Comparison of ENCODE assay signal across 8 cellular contexts in the genomic region with DNA sequence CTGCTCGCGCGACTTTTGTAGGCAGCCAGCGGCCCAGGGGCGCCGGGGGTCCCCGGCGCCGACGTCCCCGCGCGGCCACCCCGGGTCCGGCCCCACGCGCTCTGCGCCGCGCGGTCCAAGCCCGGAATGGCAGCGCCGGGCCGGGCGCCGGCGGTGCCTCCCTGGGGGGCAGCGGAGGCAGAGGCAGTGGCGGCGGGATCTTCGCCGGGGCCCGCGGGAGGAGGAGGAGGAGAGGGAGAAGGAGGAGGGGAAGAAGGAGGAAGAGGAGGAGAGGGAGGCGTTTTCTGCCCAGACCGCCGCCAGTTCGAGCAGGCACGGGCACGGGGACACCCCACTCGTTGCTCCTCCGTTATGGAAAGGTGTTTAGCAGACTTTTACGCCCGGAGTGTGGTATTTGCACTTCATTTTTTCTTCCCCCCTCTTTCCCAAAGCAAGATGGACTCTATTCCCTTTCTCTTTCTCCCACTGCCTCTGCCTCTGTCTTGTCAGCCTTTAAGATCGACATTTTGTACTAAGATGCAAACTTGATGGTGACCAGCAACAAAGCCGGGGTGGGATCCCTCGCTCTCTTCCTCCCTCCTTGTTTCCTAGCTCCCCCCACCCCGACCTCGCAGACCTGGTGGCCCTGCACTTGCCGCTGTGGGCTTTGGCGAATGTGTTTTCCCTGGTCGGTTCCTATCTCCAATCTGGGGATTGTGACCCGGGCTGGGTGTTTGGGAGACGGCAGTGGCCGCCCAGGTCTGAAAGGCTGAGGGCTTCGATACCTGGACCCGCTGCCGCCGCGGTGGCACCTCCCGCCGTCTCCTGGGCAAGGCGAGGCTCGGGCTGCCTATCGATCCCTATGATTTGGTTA. TPM values are rescaled to one million over a fixed set of nuclear protein-coding genes. Genes with fewer than 3 reads are reported as not detected.
DNase-seq lines count a peak whose midpoint lies in the region; ATAC-seq and TF ChIP-seq lines count a peak whose summit lies in the region.

No MANE protein-coding gene starts in this region.

- peak overlapping the region; percentile 85 for H3K9ac ChIP-seq in SK-N-SH
- H3K9ac ChIP-seq in OCI-LY3 (ENCODE audit: low read length) = peak overlapping the region; percentile 92

- no peaks in the 10 kb centered on the region for H3K27me3 Mint-ChIP-seq in natural killer cell (ENCODE audit: low read depth in 2 of 2)

- H3K9me3 Mint-ChIP-seq in natural killer cell = no peaks in the 10 kb centered on the region

- H4K20me1 ChIP-seq in SK-N-SH (ENCODE audit: insufficient read depth) (no peaks in the 10 kb centered on the region), OCI-LY3 (ENCODE audit: insufficient read depth, low read length) (peaks cover 9% of the 10 kb centered on the region; the same call in 1 of the 2 replicates)

- H2AFZ ChIP-seq in SK-N-SH (ENCODE audit: low read depth) = peak overlapping the region; percentile 95
- H2AFZ ChIP-seq in OCI-LY3 (ENCODE audit: low read depth, low read length) = 0 out of 2 replicates have a peak overlapping the region, but pooled peaks have one; percentile 16

- under 1% methylated on average over 35 of the region's 66 CpGs for WGBS in SK-N-SH (ENCODE audit: low lambda C conversion rate)
- 1% methylated on average over 55 of the region's 66 CpGs; no CpG with 5 or more reads in 1 of the 2 donors for WGBS in transverse colon (ENCODE audit: low coverage in 1 of 2), 2 donors

- peak overlapping the region; percentile 86 to 88 for H3K27ac Mint-ChIP-seq in natural killer cell

- intact Hi-C loops in natural killer cell (cut with micrococcal nuclease) = loop anchor here (2.0 to 10.0 kb wide), 2 partner anchors 73 to 599 kb away; no protein-coding TSS in a partner anchor
- intact Hi-C loops in transverse colon (cut with DNase I; ENCODE audit: low total_unique reads) = no loop called here

- CTCF ChIA-PET in SK-N-SH (lab: Yijun Ruan, JAX) = interaction anchor here (1.0 to 1.5 kb wide), 4 partner anchors 94 to 289 kb away, joined by 3 to 5 read pairs (median 4); no protein-coding TSS in a partner anchor

- H3K4me1 Mint-ChIP-seq in natural killer cell = peaks cover 20 to 34% of the 10 kb centered on the region in 2 donors

- in situ Hi-C loops in transverse colon (cut with MboI; ENCODE audit: low pct_ligation_motif_present in 1 of 4, low pct_unique_long_range_greater_than_20kb in 1 of 4, low sequenced_read_pairs in 3 of 4) = no loop called here

- H3K9me3 ChIP-seq in SK-N-SH (no peaks in the 10 kb centered on the region), OCI-LY3 (ENCODE audit: insufficient read depth, low read length) (no peaks in the 10 kb centered on the region), transverse colon (no peaks in the 10 kb centered on the region)

- no peak for TF ChIP-seq RAD21 in SK-N-SH (IDR thresholded peaks at IDR 0.05; ENCODE audit: low read length)

- peak overlapping the region; percentile 78 to 89 for H3K4me3 ChIP-seq in SK-N-SH (ENCODE audit: low read depth in 2 of 2, low read length in 1 of 2)
- H3K4me3 ChIP-seq in OCI-LY3 (ENCODE audit: low read length) = peak overlapping the region; percentile 99
- peak overlapping the region; percentile 82 to 91 for H3K4me3 ChIP-seq in foreskin fibroblast (ENCODE audit: low read depth in 1 of 2, low read length in 2 of 2)
- H3K4me3 ChIP-seq in transverse colon = peak overlapping the region; percentile 61 to 94 (median 81)

- POLR2A ChIA-PET in SK-N-SH (lab: Yijun Ruan, JAX) = interaction anchor here (2.1 kb wide), 1 partner anchor 94 kb away, joined by 18 read pairs; no protein-coding TSS in a partner anchor

- peak; percentile 55 for DNase-seq in SK-N-SH
- peak; percentile 6 for DNase-seq in activated effector memory CD4-positive, alpha-beta T cell treated with Interleukin-2 at 50 U/mL for 16 hours
- DNase-seq in foreskin fibroblast = peak; percentile 29 to 72
- DNase-seq in natural killer cell = peak; percentile 22
- DNase-seq in transverse colon = peak; percentile 23

- TF ChIP-seq POLR2A in transverse colon (IDR thresholded peaks at IDR 0.05) = no peak

- H3K4me2 ChIP-seq in SK-N-SH (peak overlapping the region; percentile 97), OCI-LY3 (ENCODE audit: low read length) (peak overlapping the region; percentile 95)

- ATAC-seq in SK-N-SH treated with all-trans-retinoic acid at 6 μM for 48 hours (no peak), natural killer cell (peak in 2 of 3 donors; percentile 1 to 6), HG02678 (IDR thresholded peaks at IDR 0.05; ENCODE audit: unreplicated experiment) (no peak)

- H3K4me1 ChIP-seq in SK-N-SH (ENCODE audit: control insufficient read depth in 1 of 2, insufficient read depth in 2 of 2, low read depth in 1 of 2, low read length in 1 of 2) = peaks cover 6 to 9% of the 10 kb centered on the region in 2 experiments; a peak in 3 of 4 replicates
- peaks cover 23% of the 10 kb centered on the region for H3K4me1 ChIP-seq in OCI-LY3 (ENCODE audit: low read length)
- H3K4me1 ChIP-seq in transverse colon = peaks cover 6 to 14% (median 7%) of the 10 kb centered on the region in 4 donors

- H3K36me3 ChIP-seq in SK-N-SH (replicated peaks in 1 of 2; ENCODE audit: control insufficient read depth in 1 of 2, insufficient read depth in 2 of 2, low read length in 1 of 2) (peaks cover 18 to 24% of the 10 kb centered on the region in 2 experiments), OCI-LY3 (replicated peaks; ENCODE audit: low read depth, low read length) (peaks cover 15% of the 10 kb centered on the region), transverse colon (no peaks in the 10 kb centered on the region)

- H3K9me2 ChIP-seq in SK-N-SH = no peaks in the 10 kb centered on the region

- no peak for TF ChIP-seq EP300 in SK-N-SH (IDR thresholded peaks at IDR 0.05; ENCODE audit: borderline replicate concordance in 1 of 2, low read depth in 1 of 2, low read length in 1 of 2)
- no peak for TF ChIP-seq EP300 in transverse colon (IDR thresholded peaks at IDR 0.05; ENCODE audit: low read depth)

- H3K4me3 Mint-ChIP-seq in natural killer cell = peak overlapping the region; percentile 88

- H3K79me2 ChIP-seq in SK-N-SH (ENCODE audit: insufficient read depth) (peaks cover 39% of the 10 kb centered on the region), OCI-LY3 (ENCODE audit: low read length) (peaks cover 38% of the 10 kb centered on the region)

- TF ChIP-seq CTCF in SK-N-SH (IDR thresholded peaks at IDR 0.05) (no peak), OCI-LY3 (IDR thresholded peaks at IDR 0.05; ENCODE audit: low read depth, low read length) (no peak), foreskin fibroblast (IDR thresholded peaks at IDR 0.05; ENCODE audit: low read depth, low read length) (no peak), natural killer cell (IDR thresholded peaks at IDR 0.05) (no peak), transverse colon (IDR thresholded peaks at IDR 0.05) (no peak)

- H3K36me3 Mint-ChIP-seq in natural killer cell = no peaks in the 10 kb centered on the region

- H3K27me3 ChIP-seq in SK-N-SH (ENCODE audit: insufficient read depth) = no peaks in the 10 kb centered on the region
- no peaks in the 10 kb centered on the region for H3K27me3 ChIP-seq in OCI-LY3 (ENCODE audit: low read depth, low read length)
- H3K27me3 ChIP-seq in transverse colon = no peaks in the 10 kb centered on the region

- H3F3A ChIP-seq in SK-N-SH (replicated peaks; ENCODE audit: insufficient read depth) = peaks cover 9% of the 10 kb centered on the region

- H3K27ac ChIP-seq in SK-N-SH (ENCODE audit: low read depth in 2 of 2, low read length in 1 of 2) = peak overlapping the region; percentile 86 to 92
- peak overlapping the region; percentile 73 for H3K27ac ChIP-seq in OCI-LY3 (ENCODE audit: low read length)
- peak overlapping the region; percentile 93 to 99 (median 96) for H3K27ac ChIP-seq in transverse colon

TF ChIP-seq in SK-N-SH, 30 proteins besides CTCF, POLR2A, EP300 and RAD21:
- TF ChIP-seq TEAD4 (IDR thresholded peaks at IDR 0.05; ENCODE audit: borderline replicate concordance, insufficient read depth) (no peak), MXI1 (IDR thresholded peaks at IDR 0.05; ENCODE audit: low read depth, low read length) (peak; percentile 10; the same call in 1 of the 2 replicates)
TF ChIP-seq in SK-N-SH: peak in this region for 1.

TF ChIP-seq in SK-N-SH treated with all-trans-retinoic acid at 6 μM for 48 hours, 23 proteins besides CTCF, POLR2A, EP300 and RAD21 (continues in another document):
- TF ChIP-seq ESRRG (CRISPR knock-in tag; IDR thresholded peaks at IDR 0.05) (no peak), ZNF8 (CRISPR knock-in tag; IDR thresholded peaks at IDR 0.05) (no peak), ZNF565 (CRISPR knock-in tag; conservative IDR thresholded peaks at IDR 0.05; ENCODE audit: low read depth) (no peak), ZNF70 (CRISPR knock-in tag; IDR thresholded peaks at IDR 0.05) (no peak), ARNTL (CRISPR knock-in tag; IDR thresholded peaks at IDR 0.05; ENCODE audit: borderline replicate concordance, low read depth) (no peak), ZFP3 (CRISPR knock-in tag; IDR thresholded peaks at IDR 0.05) (no peak), POU6F1 (CRISPR knock-in tag; IDR thresholded peaks at IDR 0.05; ENCODE audit: borderline replicate concordance, low read depth) (no peak)

RNA-seq across cellular contexts. Expression of gene BBX, which starts 2.6 kb away (rescaled TPM):
- polyA plus RNA-seq in SK-N-SH (2012; rRNA removed) = 13.7 and 14.2 TPM in 2 replicates
- polyA plus RNA-seq in SK-N-SH (2012; cell fraction: cytosol; rRNA removed) = 18.4 and 18.8 TPM in 2 replicates
- polyA plus RNA-seq in SK-N-SH (2012; cell fraction: nucleus; rRNA removed) = 11.8 and 21.9 TPM in 2 replicates
- total RNA-seq in natural killer cell (10 to 100 TPM; 80.0 to 87.1 (median 83.4) TPM), transverse colon (10 to 100 TPM; 22.5 to 39.6 (median 33.1) TPM)

Comparison
In these comparisons a context has a peak if more than half of its experiments do, and no peak if none do; other contexts are left out.
1. ATAC-seq: peak in natural killer cell (2 of 3); none in SK-N-SH treated with all-trans-retinoic acid at 6 μM for 48 hours (single experiment) and HG02678 (single experiment).
2. Peak in every context shown above with its lines, with median percentiles within 50 percentile points of each other: DNase-seq, H3K27ac ChIP-seq and H3K4me3 ChIP-seq.